16 cellular contexts compared by ENCODE assay signal in the genomic region with DNA sequence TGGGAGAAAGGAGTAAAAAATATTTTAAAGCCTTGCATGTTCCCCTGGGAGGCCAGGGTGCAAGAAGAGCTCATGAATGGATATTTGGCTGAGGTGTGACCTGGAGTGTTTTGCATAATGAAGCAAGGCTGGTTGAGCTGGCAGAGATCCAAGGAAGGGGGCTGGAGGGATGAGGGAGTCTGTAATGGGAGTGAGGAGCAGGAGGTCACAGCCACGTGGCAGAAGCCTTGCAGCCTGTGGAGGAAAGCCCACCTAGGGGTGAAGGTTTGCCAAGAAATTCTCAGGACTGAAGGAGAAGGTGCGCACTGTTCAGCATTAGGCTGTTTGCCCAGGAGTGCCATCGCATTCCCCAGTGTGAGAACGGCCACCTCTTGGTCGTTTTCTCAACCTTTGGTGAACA. TPM values are rescaled to one million over a fixed set of nuclear protein-coding genes. Genes with fewer than 3 reads are reported as not detected.
"Had no signal": no experiment of that assay in that cellular context is flagged by ENCODE, and none has a peak within 500 bp of the region (broad histone marks: within the 10 kb centered on the region; RNA-seq: fewer than 3 reads in every experiment).

No MANE protein-coding gene starts in this region.

- H3K4me1 ChIP-seq: gastroesophageal sphincter, upper lobe of left lung had no signal

- H3K4me3 ChIP-seq: gastroesophageal sphincter, left ventricle myocardium inferior, upper lobe of left lung had no signal

- ATAC-seq: activated CD8-positive, alpha-beta T cell treated with anti-CD3 and anti-CD28 coated beads for 36 hours; activated T-cell treated with anti-CD3 and anti-CD28 coated beads, Interleukin-2, amount 50 U/mL, for 72 hours; effector memory CD8-positive, alpha-beta T cell; gastroesophageal sphincter; natural killer cell treated with Interleukin-12 subunit alpha and Interleukin-12 subunit beta and Interleukin-15 and Interleukin-18, amount 100 ng/mL, for 72 hours had no signal

- H3K36me3 ChIP-seq: gastroesophageal sphincter, left ventricle myocardium inferior, upper lobe of left lung, WERI-Rb-1 had no signal

- H3K27ac ChIP-seq: epithelial cell of prostate, gastroesophageal sphincter, left ventricle myocardium inferior, upper lobe of left lung, WERI-Rb-1 had no signal

- H3K27me3 ChIP-seq: gastroesophageal sphincter, upper lobe of left lung had no signal

- DNase-seq: activated CD4-positive, alpha-beta T cell treated with anti-CD3 and anti-CD28 coated beads for 4 hours; activated CD8-positive, alpha-beta memory T cell treated with anti-CD3 and anti-CD28 coated beads, Interleukin-2, amount 50 U/mL, for 4 hours; activated CD8-positive, alpha-beta T cell treated with anti-CD3 and anti-CD28 coated beads for 36 hours; activated gamma-delta T cell treated with Interleukin-2 at 50 U/mL for 16 hours; activated naive CD8-positive, alpha-beta T cell treated with anti-CD3 and anti-CD28 coated beads for 36 hours; activated T-cell treated with anti-CD3 and anti-CD28 coated beads, Interleukin-2, amount 50 U/mL, for 72 hours; cerebellar nuclear complex; effector memory CD8-positive, alpha-beta T cell; left ventricle myocardium inferior; stimulated activated CD4-positive, alpha-beta T cell treated with anti-CD3 and anti-CD28 coated beads, Interleukin-12 subunit alpha, Interleukin-12 subunit beta, amount 100 ng/mL, for 4 hours; stimulated activated naive CD4-positive, alpha-beta T cell; upper lobe of left lung; WERI-Rb-1 had no signal

- H3K9me3 ChIP-seq: gastroesophageal sphincter, left ventricle myocardium inferior, upper lobe of left lung had no signal

RNA-seq across cellular contexts. Expression of a gene that starts 40.3 kb away (rescaled TPM):
- total RNA-seq: activated T-cell treated with anti-CD3 and anti-CD28 coated beads, Interleukin-2, amount 50 U/mL, for 72 hours; natural killer cell treated with Interleukin-12 subunit alpha and Interleukin-12 subunit beta and Interleukin-15 and Interleukin-18, amount 100 ng/mL, for 72 hours had no signal
